In genomic region chr21:28992526-28993292, GRCh38 we compare ENCODE assay signal across 1 cellular context.
A peak's percentile ranks its signal among the peaks of the same experiment; 100 is the strongest.
TF ChIP-seq lines count a peak whose summit lies in the region.

Gene LTN1, minus strand, starts transcription at chr21:28992877. Its CDS starts 72 bp downstream, at chr21:28992805.

TF ChIP-seq in K562, 482 proteins besides CTCF, POLR2A, EP300 and RAD21 (continued from another document and continues in another):
- no peak for TF ChIP-seq TGIF2 (CRISPR knock-in tag; IDR thresholded peaks at IDR 0.05)
- peak; percentile 51; the same call in 1 of the 2 replicates for TF ChIP-seq LCOR (CRISPR knock-in tag; IDR thresholded peaks at IDR 0.05)
- TF ChIP-seq HNRNPL (IDR thresholded peaks at IDR 0.05; ENCODE audit: low read depth, low read length), result no peak
- 0 out of 2 replicates have a peak, but pooled peaks have one; percentile 9 for TF ChIP-seq ZNF584 (CRISPR knock-in tag; IDR thresholded peaks at IDR 0.05; ENCODE audit: low read depth)
- TF ChIP-seq EZH2 (IDR thresholded peaks at IDR 0.05; ENCODE audit: borderline replicate concordance, low read depth, low read length), result no peak
- peak; percentile 6; the same call in 1 of the 2 replicates for TF ChIP-seq ARID1B (IDR thresholded peaks at IDR 0.05)
- no peak for TF ChIP-seq KDM1A (IDR thresholded peaks at IDR 0.05)
- no peak for TF ChIP-seq ZBTB8A (IDR thresholded peaks at IDR 0.05; ENCODE audit: partially characterized antibody)
- no peak for TF ChIP-seq BDP1 (IDR thresholded peaks at IDR 0.05; ENCODE audit: insufficient read depth, insufficient read length)
- TF ChIP-seq ZEB2 (IDR thresholded peaks at IDR 0.05), result peak; percentile 96
- peak; percentile 54 for TF ChIP-seq SMAD4 (CRISPR knock-in tag; conservative IDR thresholded peaks at IDR 0.05)
- no peak for TF ChIP-seq ZNF239 (CRISPR knock-in tag; IDR thresholded peaks at IDR 0.05)
- no peak for TF ChIP-seq ZFP30 (CRISPR knock-in tag; IDR thresholded peaks at IDR 0.05; ENCODE audit: borderline replicate concordance)
- TF ChIP-seq TEAD4 (IDR thresholded peaks at IDR 0.05; ENCODE audit: low read length), result peak; percentile 7; the same call in 1 of the 2 replicates
- TF ChIP-seq TEAD4 (CRISPR knock-in tag; IDR thresholded peaks at IDR 0.05; ENCODE audit: borderline replicate concordance), result no peak
- no peak for TF ChIP-seq RBM17 (IDR thresholded peaks at IDR 0.05; ENCODE audit: borderline replicate concordance, low read depth, low read length)
- TF ChIP-seq ZNF280A (IDR thresholded peaks at IDR 0.05; ENCODE audit: low read depth, partially characterized antibody), result no peak
- peak; percentile 73 to 81; a peak in 3 of 4 replicates for TF ChIP-seq MAZ (CRISPR knock-in tag; conservative IDR thresholded peaks at IDR 0.05 in 1 of 2, IDR thresholded peaks at IDR 0.05 in 1 of 2)
- TF ChIP-seq ESRRA (IDR thresholded peaks at IDR 0.05; ENCODE audit: borderline replicate concordance, low read depth), result peak; percentile 87
- TF ChIP-seq ELK1 (CRISPR knock-in tag; IDR thresholded peaks at IDR 0.05), result no peak
- no peak for TF ChIP-seq TARDBP (IDR thresholded peaks at IDR 0.05)
- peak; percentile 59 to 64 for TF ChIP-seq MLLT1 (IDR thresholded peaks at IDR 0.05)
- TF ChIP-seq THRAP3 (IDR thresholded peaks at IDR 0.05; ENCODE audit: borderline replicate concordance), result no peak; the same call in 1 of the 2 replicates
- TF ChIP-seq ZC3H11A (IDR thresholded peaks at IDR 0.05; ENCODE audit: low read depth, low read length), result peak; percentile 74; the same call in 1 of the 2 replicates
- TF ChIP-seq FOXJ2 (tag; IDR thresholded peaks at IDR 0.05), result no peak
- no peak for TF ChIP-seq ZFP1 (CRISPR knock-in tag; IDR thresholded peaks at IDR 0.05)
- no peak for TF ChIP-seq TAF15 (IDR thresholded peaks at IDR 0.05; ENCODE audit: low read depth, low read length)
- no peak for TF ChIP-seq HNRNPH1 (optimal IDR thresholded peaks at IDR 0.05; ENCODE audit: low read depth, low read length)
- TF ChIP-seq ELF1 (tag; IDR thresholded peaks at IDR 0.05), result peak; percentile 99
- no peak for TF ChIP-seq HMBOX1 (IDR thresholded peaks at IDR 0.05)
- TF ChIP-seq ZBTB26 (CRISPR knock-in tag; IDR thresholded peaks at IDR 0.05), result no peak; the same call in 1 of the 2 replicates
- TF ChIP-seq CREB3L1 (IDR thresholded peaks at IDR 0.05; ENCODE audit: borderline replicate concordance, low read depth), result peak; percentile 91; the same call in 1 of the 2 replicates
- TF ChIP-seq FOS (IDR thresholded peaks at IDR 0.05; ENCODE audit: extremely low read depth, insufficient read length), result peak; percentile 90
- TF ChIP-seq BCL6 (CRISPR knock-in tag; IDR thresholded peaks at IDR 0.05), result no peak
- TF ChIP-seq HDAC1 (IDR thresholded peaks at IDR 0.05), result peak in 1 of 2 experiments; percentile 99; a peak in 2 of 4 replicates
- peak; percentile 98 for TF ChIP-seq RBFOX2 (IDR thresholded peaks at IDR 0.05; ENCODE audit: low read depth, low read length)
- no peak for TF ChIP-seq HES1 (IDR thresholded peaks at IDR 0.05; ENCODE audit: low read depth)
- no peak for TF ChIP-seq CCAR2 (IDR thresholded peaks at IDR 0.05; ENCODE audit: low read depth, low read length)
- no peak for TF ChIP-seq ZNF696 (CRISPR knock-in tag; conservative IDR thresholded peaks at IDR 0.05)
- no peak for TF ChIP-seq STAT5A (IDR thresholded peaks at IDR 0.05; ENCODE audit: borderline replicate concordance, low read length)
- no peak for TF ChIP-seq ZNF408 (CRISPR knock-in tag; IDR thresholded peaks at IDR 0.05; ENCODE audit: low read depth)
- TF ChIP-seq PTBP1 (IDR thresholded peaks at IDR 0.05; ENCODE audit: low read depth, low read length), result no peak
- no peak for TF ChIP-seq ARID2 (IDR thresholded peaks at IDR 0.05)
- no peak for TF ChIP-seq MCM2 (IDR thresholded peaks at IDR 0.05; ENCODE audit: low read depth)
- TF ChIP-seq E2F3 (CRISPR knock-in tag; IDR thresholded peaks at IDR 0.05), result peak; percentile 90
- peak; percentile 95 for TF ChIP-seq SUPT5H (IDR thresholded peaks at IDR 0.05)
- peak; percentile 83 for TF ChIP-seq GTF2B (IDR thresholded peaks at IDR 0.05; ENCODE audit: extremely low read depth, insufficient read length)
- peak; percentile 77 for TF ChIP-seq KLF1 (tag; IDR thresholded peaks at IDR 0.05)
- peak; percentile 91 for TF ChIP-seq NR2C1 (IDR thresholded peaks at IDR 0.05)
- TF ChIP-seq NR2C1 (tag; IDR thresholded peaks at IDR 0.05), result peak; percentile 89
- TF ChIP-seq ZNF740 (CRISPR knock-in tag; IDR thresholded peaks at IDR 0.05), result no peak
- 0 out of 4 replicates have a peak, but pooled peaks of 1 of the 2 experiments have one; percentile 18 for TF ChIP-seq ZNF740 (tag; IDR thresholded peaks at IDR 0.05)
- no peak for TF ChIP-seq ESRRB (CRISPR knock-in tag; IDR thresholded peaks at IDR 0.05; ENCODE audit: borderline replicate concordance)
- TF ChIP-seq SMARCA5 (IDR thresholded peaks at IDR 0.05), result 0 out of 2 replicates have a peak, but pooled peaks have one; percentile 0
- TF ChIP-seq NR3C1 (CRISPR knock-in tag; IDR thresholded peaks at IDR 0.05), result no peak
- peak; percentile 99 for TF ChIP-seq NCOA1 (IDR thresholded peaks at IDR 0.05; ENCODE audit: low read depth)
- no peak; a peak in 1 of 4 replicates for TF ChIP-seq SRF (CRISPR knock-in tag; IDR thresholded peaks at IDR 0.05)
- peak; percentile 95 for TF ChIP-seq JUN (IDR thresholded peaks at IDR 0.05; ENCODE audit: borderline replicate concordance, low read depth, low read length)
- no peak; the same call in 1 of the 2 replicates for TF ChIP-seq JUN (CRISPR knock-in tag; IDR thresholded peaks at IDR 0.05; ENCODE audit: borderline replicate concordance)
- 0 out of 2 replicates have a peak, but pooled peaks have one; percentile 18 for TF ChIP-seq LARP7 (IDR thresholded peaks at IDR 0.05)
- TF ChIP-seq CBFA2T2 (conservative IDR thresholded peaks at IDR 0.05), result no peak
- no peak for TF ChIP-seq GATA2 (CRISPR knock-in tag; IDR thresholded peaks at IDR 0.05)
- TF ChIP-seq MAFG (tag; conservative IDR thresholded peaks at IDR 0.05), result no peak
- TF ChIP-seq ZFX (CRISPR knock-in tag; IDR thresholded peaks at IDR 0.05), result peak; percentile 57; the same call in 1 of the 2 replicates
- peak; percentile 91 for TF ChIP-seq ARID4B (CRISPR knock-in tag; IDR thresholded peaks at IDR 0.05)
